25 cellular contexts compared by ENCODE assay signal in genomic region chr22:25643232-25644000, GRCh38.
DNase-seq lines count a peak whose midpoint lies in the region; ATAC-seq and TF ChIP-seq lines count a peak whose summit lies in the region.
"Had no signal": no experiment of that assay in that cellular context is flagged by ENCODE, and none has a peak within 500 bp of the region (broad histone marks: within the 10 kb centered on the region; RNA-seq: fewer than 3 reads in every experiment).

No MANE protein-coding gene starts in this region.

- DNase-seq in OCI-LY7 (ENCODE audit: low spot score): no peak
- DNase-seq in left lung: no peak
- no peak for DNase-seq in NCI-H2029 treated with DMSO at 0.1 percent for 48 hours (lab: John Stamatoyannopoulos, UW)
- DNase-seq in activated CD8-positive, alpha-beta memory T cell treated with anti-CD3 and anti-CD28 coated beads, Interleukin-2, amount 10 ng/mL, durations not matched to agents 7 days and 5 days: no peak
- no peak for DNase-seq in globus pallidus (ENCODE audit: low spot score)
- DNase-seq in activated CD4-positive, alpha-beta memory T cell treated with anti-CD3 and anti-CD28 coated beads for 36 hours: no peak
- DNase-seq: activated CD8-positive, alpha-beta memory T cell treated with anti-CD3 and anti-CD28 coated beads for 24 hours; activated naive CD4-positive, alpha-beta T cell treated with Interleukin-2 at 50 U/mL for 16 hours; activated T-cell treated with anti-CD3 and anti-CD28 coated beads, Interleukin-2, amount 50 U/mL, for 48 hours; dermis blood vessel endothelial cell; HCEC 1CT; immature natural killer cell; NCI-H1092 treated with DMSO at 0.1 percent for 48 hours; NCI-H82; uterus had no signal

- H3K9me3 ChIP-seq in BLaER1: peaks cover 15% of the 10 kb centered on the region
- H3K9me3 ChIP-seq in OCI-LY7 (ENCODE audit: low read length): peaks cover 18% of the 10 kb centered on the region
- H3K9me3 ChIP-seq in left lung: peaks cover 0 to 4% of the 10 kb centered on the region in 2 donors
- H3K9me3 ChIP-seq: uterus had no signal

- H2AFZ ChIP-seq in OCI-LY7 (ENCODE audit: low read length): no peak overlapping the region
- H2AFZ ChIP-seq: parathyroid adenoma had no signal

- POLR2A ChIA-PET in OCI-LY7 (lab: Charles Lee): interaction anchor here (1.2 kb wide), 1 partner anchor 14 kb away, joined by 3 read pairs; no protein-coding TSS in a partner anchor
- POLR2A ChIA-PET in activated CD4-positive, alpha-beta memory T cell treated with anti-CD3 and anti-CD28 coated beads for 36 hours (lab: Charles Lee): no interaction called here

- H3K27me3 ChIP-seq in BLaER1 (no peaks in the 10 kb centered on the region), left lung (no peaks in the 10 kb centered on the region)
- H3K27me3 ChIP-seq: cardiac muscle cell, heart right ventricle, uterus had no signal

- H3K4me1 ChIP-seq in BLaER1 (peaks cover 10% of the 10 kb centered on the region), OCI-LY7 (ENCODE audit: insufficient read depth, low read length, poor library complexity, severe bottlenecking) (peaks cover 8% of the 10 kb centered on the region), left lung (peaks cover 5% of the 10 kb centered on the region in 2 donors)
- H3K4me1 ChIP-seq: parathyroid adenoma, uterus had no signal

- BruUV-seq in OCI-LY7 (replicated peaks; lab: Mats Ljungman, UMichigan): no TSS peak

- intact Hi-C loops in OCI-LY7 (cut with micrococcal nuclease; ENCODE audit: unreplicated experiment): no loop called here
- intact Hi-C loops in left lung (cut with DNase I): no loop called here
- intact Hi-C loops in activated CD4-positive, alpha-beta memory T cell treated with anti-CD3 and anti-CD28 coated beads for 36 hours (cut with micrococcal nuclease): no loop called here

- peaks cover 2% of the 10 kb centered on the region for H3K9me3 Mint-ChIP-seq in activated CD8-positive, alpha-beta memory T cell treated with anti-CD3 and anti-CD28 coated beads, Interleukin-2, amount 10 ng/mL, durations not matched to agents 7 days and 5 days (ENCODE audit: low read depth)
- peaks cover 9% of the 10 kb centered on the region for H3K9me3 Mint-ChIP-seq in activated CD4-positive, alpha-beta memory T cell treated with anti-CD3 and anti-CD28 coated beads for 36 hours
- H3K9me3 Mint-ChIP-seq: natural killer cell treated with Interleukin-12 subunit alpha and Interleukin-12 subunit beta and Interleukin-15 and Interleukin-18, amount 100 ng/mL, for 72 hours had no signal

- CTCF ChIA-PET in OCI-LY7 (lab: Charles Lee; ENCODE audit: unreplicated experiment): no interaction called here
- CTCF ChIA-PET in activated CD8-positive, alpha-beta memory T cell treated with anti-CD3 and anti-CD28 coated beads, Interleukin-2, amount 10 ng/mL, durations not matched to agents 7 days and 5 days (lab: Charles Lee): no interaction called here
- CTCF ChIA-PET in activated CD4-positive, alpha-beta memory T cell treated with anti-CD3 and anti-CD28 coated beads for 36 hours (lab: Charles Lee): no interaction called here

- no peaks in the 10 kb centered on the region for H3K9me2 ChIP-seq in OCI-LY7 (ENCODE audit: insufficient read depth, low read length)

- H3K27ac Mint-ChIP-seq in activated CD8-positive, alpha-beta memory T cell treated with anti-CD3 and anti-CD28 coated beads, Interleukin-2, amount 10 ng/mL, durations not matched to agents 7 days and 5 days: no peak overlapping the region
- H3K27ac Mint-ChIP-seq in activated CD4-positive, alpha-beta memory T cell treated with anti-CD3 and anti-CD28 coated beads for 36 hours: no peak overlapping the region
- H3K27ac Mint-ChIP-seq: immature natural killer cell; mesothelial cell of epicardium; natural killer cell treated with Interleukin-12 subunit alpha and Interleukin-12 subunit beta and Interleukin-15 and Interleukin-18, amount 100 ng/mL, for 72 hours had no signal

- H4K20me1 ChIP-seq in BLaER1 (peaks cover 7% of the 10 kb centered on the region; the same call in 1 of the 2 replicates), OCI-LY7 (ENCODE audit: insufficient read depth, low read length) (no peaks in the 10 kb centered on the region)

- no peak overlapping the region for H3K4me3 Mint-ChIP-seq in activated CD8-positive, alpha-beta memory T cell treated with anti-CD3 and anti-CD28 coated beads, Interleukin-2, amount 10 ng/mL, durations not matched to agents 7 days and 5 days
- H3K4me3 Mint-ChIP-seq in activated CD4-positive, alpha-beta memory T cell treated with anti-CD3 and anti-CD28 coated beads for 36 hours: no peak overlapping the region
- H3K4me3 Mint-ChIP-seq: immature natural killer cell; mesothelial cell of epicardium; natural killer cell treated with Interleukin-12 subunit alpha and Interleukin-12 subunit beta and Interleukin-15 and Interleukin-18, amount 100 ng/mL, for 72 hours had no signal

- H3K4me3 ChIP-seq in BLaER1 (no peak overlapping the region), OCI-LY7 (ENCODE audit: low read depth, low read length, poor library complexity, severe bottlenecking) (no peak overlapping the region), left lung (no peak overlapping the region)
- H3K4me3 ChIP-seq: cardiac muscle cell, heart right ventricle, uterus had no signal

- H3K79me2 ChIP-seq in OCI-LY7 (ENCODE audit: insufficient read depth, low read depth, low read length): no peaks in the 10 kb centered on the region
- H3K79me2 ChIP-seq: parathyroid adenoma had no signal

- H3K36me3 ChIP-seq in BLaER1 (peaks cover 34% of the 10 kb centered on the region), OCI-LY7 (ENCODE audit: insufficient read depth, low read length) (peaks cover 16% of the 10 kb centered on the region; the same call in 1 of the 2 replicates), left lung (no peaks in the 10 kb centered on the region)
- H3K36me3 ChIP-seq: cardiac muscle cell, uterus had no signal

- TF ChIP-seq CTCF in OCI-LY7 (conservative IDR thresholded peaks at IDR 0.05; ENCODE audit: low read length) (no peak), left lung (IDR thresholded peaks at IDR 0.05) (no peak)

- peaks cover 48% of the 10 kb centered on the region for H3K36me3 Mint-ChIP-seq in activated CD8-positive, alpha-beta memory T cell treated with anti-CD3 and anti-CD28 coated beads, Interleukin-2, amount 10 ng/mL, durations not matched to agents 7 days and 5 days
- H3K36me3 Mint-ChIP-seq in activated CD4-positive, alpha-beta memory T cell treated with anti-CD3 and anti-CD28 coated beads for 36 hours: no peaks in the 10 kb centered on the region
- H3K36me3 Mint-ChIP-seq: immature natural killer cell; natural killer cell treated with Interleukin-12 subunit alpha and Interleukin-12 subunit beta and Interleukin-15 and Interleukin-18, amount 100 ng/mL, for 72 hours had no signal

- H3K4me2 ChIP-seq in BLaER1: peak overlapping the region; percentile 44
- 0 out of 2 replicates have a peak overlapping the region, but pooled peaks have one; percentile 6 for H3K4me2 ChIP-seq in OCI-LY7 (ENCODE audit: low read length)

- ATAC-seq in GM18907 (IDR thresholded peaks at IDR 0.05; ENCODE audit: unreplicated experiment) (peak; percentile 44), left lung (peak; percentile 32)
- ATAC-seq in activated CD8-positive, alpha-beta memory T cell treated with anti-CD3 and anti-CD28 coated beads, Interleukin-2, amount 10 ng/mL, durations not matched to agents 7 days and 5 days: no peak
- ATAC-seq: activated CD4-positive, CD25-positive, alpha-beta regulatory T cell treated with anti-CD3 and anti-CD28 coated beads, Interleukin-2, amount 50 U/mL, for 24 hours; left lobe of liver; natural killer cell treated with Interleukin-12 subunit alpha and Interleukin-12 subunit beta and Interleukin-15 and Interleukin-18, amount 100 ng/mL, for 72 hours; sciatic nerve had no signal

- no peaks in the 10 kb centered on the region for H3K27me3 Mint-ChIP-seq in activated CD8-positive, alpha-beta memory T cell treated with anti-CD3 and anti-CD28 coated beads, Interleukin-2, amount 10 ng/mL, durations not matched to agents 7 days and 5 days
- no peaks in the 10 kb centered on the region for H3K27me3 Mint-ChIP-seq in activated CD4-positive, alpha-beta memory T cell treated with anti-CD3 and anti-CD28 coated beads for 36 hours

- no peak overlapping the region for H3K9ac ChIP-seq in BLaER1
- H3K9ac ChIP-seq: parathyroid adenoma had no signal

- peaks cover 14% of the 10 kb centered on the region for H3K4me1 Mint-ChIP-seq in activated CD8-positive, alpha-beta memory T cell treated with anti-CD3 and anti-CD28 coated beads, Interleukin-2, amount 10 ng/mL, durations not matched to agents 7 days and 5 days
- H3K4me1 Mint-ChIP-seq in activated CD4-positive, alpha-beta memory T cell treated with anti-CD3 and anti-CD28 coated beads for 36 hours (ENCODE audit: low read depth): no peaks in the 10 kb centered on the region
- H3K4me1 Mint-ChIP-seq: immature natural killer cell, mesothelial cell of epicardium had no signal

- no peak overlapping the region for H3K27ac ChIP-seq in BLaER1
- no peak overlapping the region for H3K27ac ChIP-seq in OCI-LY7 (ENCODE audit: low read depth, low read length, poor library complexity, severe bottlenecking)
- H3K27ac ChIP-seq in left lung: no peak overlapping the region
- H3K27ac ChIP-seq: cardiac muscle cell, parathyroid adenoma, uterus had no signal
